In the genomic region with DNA sequence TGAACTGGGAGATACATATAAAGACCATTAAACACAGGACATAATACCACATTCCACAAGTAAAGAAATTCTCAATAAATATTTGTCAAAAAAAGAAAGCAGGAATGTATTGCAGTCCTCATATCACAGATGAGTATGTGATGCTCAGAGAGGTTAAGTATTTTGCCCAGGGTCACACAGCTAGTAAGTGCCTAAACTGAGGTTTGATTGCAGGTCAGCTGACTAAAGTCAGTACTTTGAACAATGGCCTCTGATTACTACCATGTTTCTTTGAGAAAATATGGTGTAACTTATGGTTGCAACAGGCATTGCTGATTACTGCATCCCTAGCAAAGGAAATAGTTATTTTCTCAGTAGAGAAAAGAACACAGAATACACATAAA, we compare ENCODE assay signal across 12 cellular contexts.
DNase-seq lines count a peak whose midpoint lies in the region; ATAC-seq and TF ChIP-seq lines count a peak whose summit lies in the region.
"Had no signal": no experiment of that assay in that cellular context is flagged by ENCODE, and none has a peak within 500 bp of the region (broad histone marks: within the 10 kb centered on the region; RNA-seq: fewer than 3 reads in every experiment).

No MANE protein-coding gene starts in this region.

- no peak for DNase-seq in activated naive CD8-positive, alpha-beta T cell treated with anti-CD3 and anti-CD28 coated beads, Interleukin-2, amount 10 ng/mL, durations not matched to agents 7 days and 5 days
- no peak for DNase-seq in activated naive CD8-positive, alpha-beta T cell treated with anti-CD3 and anti-CD28 coated beads for 36 hours
- no peak for DNase-seq in Panc1 (ENCODE audit: low read depth, low spot score)
- DNase-seq in smooth muscle cell (lab: John Stamatoyannopoulos, UW; ENCODE audit: unreplicated experiment): no peak
- no peak for DNase-seq in DMS153 (lab: John Stamatoyannopoulos, UW)

- peaks cover 9% of the 10 kb centered on the region for H3K4me1 Mint-ChIP-seq in activated naive CD8-positive, alpha-beta T cell treated with anti-CD3 and anti-CD28 coated beads, Interleukin-2, amount 10 ng/mL, durations not matched to agents 7 days and 5 days
- no peaks in the 10 kb centered on the region for H3K4me1 Mint-ChIP-seq in activated naive CD8-positive, alpha-beta T cell treated with anti-CD3 and anti-CD28 coated beads for 36 hours

- H3K4me3 ChIP-seq in Panc1 (ENCODE audit: low read depth in 2 of 2, low read length in 2 of 2) (no peak overlapping the region), iPS-20b (ENCODE audit: low read length) (no peak overlapping the region), smooth muscle cell (no peak overlapping the region)
- H3K4me3 ChIP-seq: BLaER1 treated with 17β-estradiol and CSF1 and Interleukin-3, amounts not matched to agents 10 nM and 100 nM; PC-9 had no signal

- no TSS peak for BruUV-seq in Panc1 (replicated peaks; lab: Mats Ljungman, UMichigan)

- H3K4me3 Mint-ChIP-seq in activated naive CD8-positive, alpha-beta T cell treated with anti-CD3 and anti-CD28 coated beads, Interleukin-2, amount 10 ng/mL, durations not matched to agents 7 days and 5 days: no peak overlapping the region
- H3K4me3 Mint-ChIP-seq in activated naive CD8-positive, alpha-beta T cell treated with anti-CD3 and anti-CD28 coated beads for 36 hours: no peak overlapping the region
- H3K4me3 Mint-ChIP-seq: CD8-positive, alpha-beta memory T cell had no signal

- H3K27ac Mint-ChIP-seq in activated naive CD8-positive, alpha-beta T cell treated with anti-CD3 and anti-CD28 coated beads, Interleukin-2, amount 10 ng/mL, durations not matched to agents 7 days and 5 days: peak overlapping the region; percentile 36
- H3K27ac Mint-ChIP-seq in activated naive CD8-positive, alpha-beta T cell treated with anti-CD3 and anti-CD28 coated beads for 36 hours: no peak overlapping the region

- peaks cover 16% of the 10 kb centered on the region for H3K36me3 Mint-ChIP-seq in activated naive CD8-positive, alpha-beta T cell treated with anti-CD3 and anti-CD28 coated beads, Interleukin-2, amount 10 ng/mL, durations not matched to agents 7 days and 5 days
- H3K36me3 Mint-ChIP-seq in activated naive CD8-positive, alpha-beta T cell treated with anti-CD3 and anti-CD28 coated beads for 36 hours: peaks cover 16% of the 10 kb centered on the region

- no peaks in the 10 kb centered on the region for H3F3A ChIP-seq in smooth muscle cell (ENCODE audit: low read depth)

- peaks cover 16% of the 10 kb centered on the region; the same call in 1 of the 2 replicates for H3K9me3 ChIP-seq in Panc1 (ENCODE audit: control insufficient read depth, insufficient read depth, low read depth, low read length)
- H3K9me3 ChIP-seq in iPS-20b (ENCODE audit: insufficient read depth, low read depth, low read length): no peaks in the 10 kb centered on the region
- H3K9me3 ChIP-seq in smooth muscle cell (replicated peaks; ENCODE audit: low read depth): no peaks in the 10 kb centered on the region
- H3K9me3 ChIP-seq: BLaER1 treated with 17β-estradiol and CSF1 and Interleukin-3, amounts not matched to agents 10 nM and 100 nM had no signal

- intact Hi-C loops in Panc1 (cut with micrococcal nuclease; ENCODE audit: unreplicated experiment): loop anchor here (5.0 kb wide), 3 partner anchors 194 to 709 kb away; no protein-coding TSS in a partner anchor

- in situ Hi-C loops in Panc1 (cut with HindIII; ENCODE audit: low pct_unique_long_range_greater_than_20kb, low sequenced_read_pairs): loop anchor here (25.0 kb wide), 1 partner anchor 694 kb away; no protein-coding TSS in a partner anchor

- H3K4me1 ChIP-seq in Panc1 (ENCODE audit: control insufficient read depth, insufficient read depth, low read length) (peaks cover 15% of the 10 kb centered on the region), iPS-20b (ENCODE audit: insufficient read depth, low read length) (peaks cover 28% of the 10 kb centered on the region; the same call in 1 of the 2 replicates), smooth muscle cell (ENCODE audit: low read depth) (no peaks in the 10 kb centered on the region)

- H4K20me1 ChIP-seq in smooth muscle cell (ENCODE audit: low read depth): no peaks in the 10 kb centered on the region

- H3K9ac ChIP-seq in iPS-20b (ENCODE audit: low read depth, low read length) (peak overlapping the region; percentile 25; the same call in 1 of the 2 replicates), smooth muscle cell (ENCODE audit: low read depth) (no peak overlapping the region)
- H3K9ac ChIP-seq: BLaER1 treated with 17β-estradiol and CSF1 and Interleukin-3, amounts not matched to agents 10 nM and 100 nM had no signal

- TF ChIP-seq CTCF in Panc1 (IDR thresholded peaks at IDR 0.05) (no peak), smooth muscle cell (IDR thresholded peaks at IDR 0.05; ENCODE audit: borderline replicate concordance, insufficient read depth, poor library complexity, severe bottlenecking) (no peak)

- no peaks in the 10 kb centered on the region for H3K27me3 Mint-ChIP-seq in activated naive CD8-positive, alpha-beta T cell treated with anti-CD3 and anti-CD28 coated beads, Interleukin-2, amount 10 ng/mL, durations not matched to agents 7 days and 5 days
- H3K27me3 Mint-ChIP-seq in activated naive CD8-positive, alpha-beta T cell treated with anti-CD3 and anti-CD28 coated beads for 36 hours: no peaks in the 10 kb centered on the region
- H3K27me3 Mint-ChIP-seq: CD8-positive, alpha-beta memory T cell had no signal

- H2AFZ ChIP-seq in smooth muscle cell (ENCODE audit: low read depth): no peak overlapping the region
- H2AFZ ChIP-seq: PC-9 had no signal

- peaks cover 2% of the 10 kb centered on the region for H3K9me3 Mint-ChIP-seq in activated naive CD8-positive, alpha-beta T cell treated with anti-CD3 and anti-CD28 coated beads, Interleukin-2, amount 10 ng/mL, durations not matched to agents 7 days and 5 days
- no peaks in the 10 kb centered on the region for H3K9me3 Mint-ChIP-seq in activated naive CD8-positive, alpha-beta T cell treated with anti-CD3 and anti-CD28 coated beads for 36 hours
- H3K9me3 Mint-ChIP-seq: CD8-positive, alpha-beta memory T cell had no signal

- H3K27me3 ChIP-seq in Panc1 (ENCODE audit: control insufficient read depth, insufficient read depth, low read length): no peaks in the 10 kb centered on the region
- no peaks in the 10 kb centered on the region for H3K27me3 ChIP-seq in iPS-20b (ENCODE audit: insufficient read depth, low read length)
- H3K27me3 ChIP-seq in smooth muscle cell (ENCODE audit: low read depth): no peaks in the 10 kb centered on the region
- H3K27me3 ChIP-seq: BLaER1 treated with 17β-estradiol and CSF1 and Interleukin-3, amounts not matched to agents 10 nM and 100 nM had no signal

- CTCF ChIA-PET in Panc1 (lab: Charles Lee): interaction anchor here (0.6 to 1.5 kb wide), 16 partner anchors 11 to 740 kb away, joined by 3 to 21 read pairs (median 6); no protein-coding TSS in a partner anchor

- no peaks in the 10 kb centered on the region for H3K79me2 ChIP-seq in smooth muscle cell (ENCODE audit: low read depth)

- peak; percentile 13 for ATAC-seq in activated naive CD8-positive, alpha-beta T cell treated with anti-CD3 and anti-CD28 coated beads, Interleukin-2, amount 10 ng/mL, durations not matched to agents 7 days and 5 days (ENCODE audit: low read depth)
- ATAC-seq in Panc1: peak; percentile 6; the same call in 1 of the 2 replicates
- ATAC-seq in GM18870 (IDR thresholded peaks at IDR 0.05; ENCODE audit: unreplicated experiment): no peak
- no peak for ATAC-seq in GM19467 (IDR thresholded peaks at IDR 0.05; ENCODE audit: unreplicated experiment)

- peak overlapping the region; percentile 62 for H3K4me2 ChIP-seq in smooth muscle cell
- H3K4me2 ChIP-seq: BLaER1 treated with 17β-estradiol and CSF1 and Interleukin-3, amounts not matched to agents 10 nM and 100 nM; PC-9 had no signal

- H3K36me3 ChIP-seq in Panc1 (ENCODE audit: control insufficient read depth, insufficient read depth, low read length) (no peaks in the 10 kb centered on the region), iPS-20b (ENCODE audit: insufficient read depth, low read depth, low read length) (no peaks in the 10 kb centered on the region), smooth muscle cell (ENCODE audit: low read depth) (no peaks in the 10 kb centered on the region)

- peak overlapping the region; percentile 53 for H3K27ac ChIP-seq in Panc1 (ENCODE audit: low read length)
- H3K27ac ChIP-seq in iPS-20b (ENCODE audit: low read length): no peak overlapping the region
- no peak overlapping the region for H3K27ac ChIP-seq in smooth muscle cell (ENCODE audit: low read depth)
- H3K27ac ChIP-seq: BLaER1 treated with 17β-estradiol and CSF1 and Interleukin-3, amounts not matched to agents 10 nM and 100 nM; HL-60; PC-9 had no signal

- POLR2A ChIA-PET in activated naive CD8-positive, alpha-beta T cell treated with anti-CD3 and anti-CD28 coated beads, Interleukin-2, amount 10 ng/mL, durations not matched to agents 7 days and 5 days (lab: Charles Lee): interaction anchor here (0.8 kb wide), 1 partner anchor 172 kb away, joined by 3 read pairs; no protein-coding TSS in a partner anchor
- POLR2A ChIA-PET in Panc1 (lab: Charles Lee): interaction anchor here (0.6 to 0.7 kb wide), 2 partner anchors 505 to 646 kb away, joined by 3 to 13 read pairs; no protein-coding TSS in a partner anchor

Comparison
In these comparisons a context has a peak if more than half of its experiments do, and no peak if none do; other contexts are left out.
1. ATAC-seq: peak in activated naive CD8-positive, alpha-beta T cell treated with anti-CD3 and anti-CD28 coated beads, Interleukin-2, amount 10 ng/mL, durations not matched to agents 7 days and 5 days (single experiment) and Panc1 (single experiment); none in GM18870 (single experiment) and GM19467 (single experiment).